11 cellular contexts compared by ENCODE assay signal in the genomic region with DNA sequence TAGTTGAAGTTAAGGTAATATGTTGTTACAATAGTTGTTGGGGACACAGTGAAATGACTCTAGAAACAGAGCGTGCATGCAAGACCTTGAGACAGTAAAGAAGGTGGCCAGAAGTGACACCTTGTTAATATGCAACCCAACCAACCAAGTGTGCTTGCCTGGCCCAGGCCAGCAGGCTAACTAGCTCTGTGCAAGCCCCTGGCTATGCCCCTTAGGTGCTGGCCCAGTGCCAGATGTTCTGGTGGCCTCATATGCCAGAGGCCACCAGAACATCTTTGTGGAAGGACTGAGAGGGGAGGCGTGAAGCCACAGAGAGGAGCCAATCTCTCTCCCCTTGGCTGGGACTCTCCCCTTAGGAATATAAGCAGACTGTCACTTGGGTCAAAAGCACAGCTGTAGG.
DNase-seq lines count a peak whose midpoint lies in the region; ATAC-seq, FAIRE-seq and TF ChIP-seq lines count a peak whose summit lies in the region.
"Had no signal": no experiment of that assay in that cellular context is flagged by ENCODE, and none has a peak within 500 bp of the region (broad histone marks: within the 10 kb centered on the region; RNA-seq: fewer than 3 reads in every experiment).

No MANE protein-coding gene starts in this region.

- H3K36me3 Mint-ChIP-seq in astrocyte (ENCODE audit: low read depth, unreplicated experiment) (no peaks in the 10 kb centered on the region), natural killer cell (no peaks in the 10 kb centered on the region)
- H3K36me3 Mint-ChIP-seq: brain had no signal

- H3K27me3 Mint-ChIP-seq in astrocyte (ENCODE audit: low read depth, unreplicated experiment) (peaks cover 5% of the 10 kb centered on the region), natural killer cell (ENCODE audit: low read depth in 2 of 2) (peaks cover 0 to 8% of the 10 kb centered on the region in 2 donors)

- H3K27me3 ChIP-seq in astrocyte (ENCODE audit: insufficient read depth, low read length) = no peaks in the 10 kb centered on the region

- no peaks in the 10 kb centered on the region for H4K20me1 ChIP-seq in astrocyte (ENCODE audit: insufficient read depth, low read length)

- H3K79me2 ChIP-seq in astrocyte (ENCODE audit: insufficient read depth, low read length) = no peaks in the 10 kb centered on the region

- H3K9me3 ChIP-seq in astrocyte (ENCODE audit: insufficient read depth, low read depth, low read length) = no peaks in the 10 kb centered on the region

- peaks cover 13% of the 10 kb centered on the region for H3K4me1 ChIP-seq in astrocyte (ENCODE audit: insufficient read depth, low read length)

- intact Hi-C loops in natural killer cell (cut with micrococcal nuclease) = loop anchor here (5.0 kb wide), 1 partner anchor 38 kb away; no protein-coding TSS in a partner anchor

- FAIRE-seq in astrocyte (lab: Jason Lieb, UNC) (no peak), HTR-8/SVneo (lab: Jason Lieb, UNC) (no peak)

- H3K27ac ChIP-seq in astrocyte (ENCODE audit: low read depth, low read length) = no peak overlapping the region

- ATAC-seq in GM21423 (IDR thresholded peaks at IDR 0.05; ENCODE audit: unreplicated experiment) = peak; percentile 37
- ATAC-seq in natural killer cell = peak in 1 of 3 donors; percentile 36

- H3K27ac Mint-ChIP-seq in astrocyte (ENCODE audit: unreplicated experiment) (peak overlapping the region; percentile 47), natural killer cell (peak overlapping the region; percentile 63 to 84)

- TF ChIP-seq CTCF in astrocyte (IDR thresholded peaks at IDR 0.05; ENCODE audit: insufficient read depth, low read depth, low read length) = no peak
- no peak for TF ChIP-seq CTCF in natural killer cell (IDR thresholded peaks at IDR 0.05)

- no peak overlapping the region for H3K4me2 ChIP-seq in astrocyte (ENCODE audit: low read length)

- H3K4me1 Mint-ChIP-seq in astrocyte (ENCODE audit: low read depth, unreplicated experiment) (peaks cover 15% of the 10 kb centered on the region), natural killer cell (peaks cover 20 to 29% of the 10 kb centered on the region in 2 donors)

- H2AFZ ChIP-seq in astrocyte (ENCODE audit: low read depth, low read length) = no peak overlapping the region

- DNase-seq in COLO668 (lab: John Stamatoyannopoulos, UW; ENCODE audit: unreplicated experiment) (peak; percentile 58), astrocyte (ENCODE audit: low read depth) (no peak), natural killer cell (no peak), occipital lobe (lab: John Stamatoyannopoulos, UW) (no peak), AG08396 (ENCODE audit: low spot score) (no peak), midbrain (lab: John Stamatoyannopoulos, UW) (no peak), HTR-8/SVneo (ENCODE audit: insufficient read length, low spot score) (no peak)
- DNase-seq: COR-L47, NCI-H1417 had no signal

- H3K36me3 ChIP-seq in astrocyte (ENCODE audit: insufficient read depth, low read length) = no peaks in the 10 kb centered on the region

- H3K9ac ChIP-seq in astrocyte (ENCODE audit: low read length) = no peak overlapping the region

- H3K4me3 Mint-ChIP-seq in astrocyte (ENCODE audit: unreplicated experiment) (no peak overlapping the region), natural killer cell (peak overlapping the region; percentile 67)
- H3K4me3 Mint-ChIP-seq: brain had no signal

- H3K9me3 Mint-ChIP-seq in astrocyte (ENCODE audit: unreplicated experiment) = no peaks in the 10 kb centered on the region
- H3K9me3 Mint-ChIP-seq in natural killer cell = no peaks in the 10 kb centered on the region
- H3K9me3 Mint-ChIP-seq: brain had no signal

- no peak overlapping the region for H3K4me3 ChIP-seq in astrocyte (ENCODE audit: insufficient read depth, low read depth, low read length)
